Comparison of ENCODE assay signal across 20 cellular contexts in genomic region chr1:115624859-115625258, GRCh38. TPM values are rescaled to one million over a fixed set of nuclear protein-coding genes. Genes with fewer than 3 reads are reported as not detected.
A peak's percentile ranks its signal among the peaks of the same experiment; 100 is the strongest.
DNase-seq lines count a peak whose midpoint lies in the region; ATAC-seq, FAIRE-seq and TF ChIP-seq lines count a peak whose summit lies in the region.
"Had no signal": no experiment of that assay in that cellular context is flagged by ENCODE, and none has a peak within 500 bp of the region (broad histone marks: within the 10 kb centered on the region; RNA-seq: fewer than 3 reads in every experiment).

No MANE protein-coding gene starts in this region.

- no peaks in the 10 kb centered on the region for H3K4me1 ChIP-seq in K562 (replicated peaks in 1 of 2; ENCODE audit: control insufficient read depth in 2 of 2, insufficient read depth in 2 of 2, low read length in 2 of 2)
- H3K4me1 ChIP-seq in tibial artery, result no peaks in the 10 kb centered on the region
- H3K4me1 ChIP-seq: psoas muscle, vagina had no signal

- CTCF ChIA-PET in MCF 10A (lab: Yijun Ruan, JAX), result interaction anchor here (0.6 to 1.1 kb wide), 4 partner anchors 29 to 140 kb away, joined by 3 to 5 read pairs (median 4); no protein-coding TSS in a partner anchor
- CTCF ChIA-PET in K562 (lab: Yijun Ruan, JAX; ENCODE audit: low intra/inter-chr PET ratio), result no interaction called here

- H3K9me1 ChIP-seq in K562 (ENCODE audit: control insufficient read depth, insufficient read depth, low read length), result no peaks in the 10 kb centered on the region

- H4K20me1 ChIP-seq in K562 (replicated peaks; ENCODE audit: control insufficient read depth, insufficient read depth, low read length), result no peaks in the 10 kb centered on the region

- H3K9ac ChIP-seq in K562 (ENCODE audit: insufficient read depth in 1 of 2, low read depth in 2 of 2, low read length in 2 of 2), result no peak overlapping the region

- H3K9me3 Mint-ChIP-seq in MCF 10A (ENCODE audit: unreplicated experiment) (peaks cover 22% of the 10 kb centered on the region), neural crest cell (peaks cover 17% of the 10 kb centered on the region), CD14-positive monocyte (peaks cover 13 to 18% (median 14%) of the 10 kb centered on the region in 7 donors), type B pancreatic cell (peaks cover 16% of the 10 kb centered on the region)

- no peak overlapping the region for H2AFZ ChIP-seq in K562 (ENCODE audit: low read depth, low read length)

- H3K4me3 ChIP-seq in K562 (no peak overlapping the region), tibial artery (no peak overlapping the region)
- H3K4me3 ChIP-seq: psoas muscle, vagina had no signal

- H3K4me1 Mint-ChIP-seq in MCF 10A (ENCODE audit: insufficient read depth, unreplicated experiment) (no peaks in the 10 kb centered on the region), neural crest cell (no peaks in the 10 kb centered on the region), CD14-positive monocyte (no peaks in the 10 kb centered on the region), type B pancreatic cell (ENCODE audit: unreplicated experiment) (no peaks in the 10 kb centered on the region)
- H3K4me1 Mint-ChIP-seq: activated T-helper 17 cell treated with anti-CD3 and anti-CD28 coated beads, Interleukin-2, amount 50 U/mL, for 72 hours; brain had no signal

- TF ChIP-seq CTCF in MCF 10A (IDR thresholded peaks at IDR 0.05; ENCODE audit: unreplicated experiment) (no peak), K562 (IDR thresholded peaks at IDR 0.05 in 2 of 3, conservative IDR thresholded peaks at IDR 0.05 in 1 of 3; ENCODE audit: insufficient read depth in 2 of 3, low read depth in 1 of 3, low read length in 3 of 3) (peak in 2 of 3 experiments; percentile 5 to 15; a peak in 2 of 6 replicates), neural crest cell (conservative IDR thresholded peaks at IDR 0.05) (no peak), tibial artery (IDR thresholded peaks at IDR 0.05) (no peak), CD14-positive monocyte (IDR thresholded peaks at IDR 0.05) (no peak), type B pancreatic cell (conservative IDR thresholded peaks at IDR 0.05) (no peak)

- H3K4me3 Mint-ChIP-seq in MCF 10A (ENCODE audit: unreplicated experiment) (no peak overlapping the region), neural crest cell (no peak overlapping the region), CD14-positive monocyte (no peak overlapping the region), type B pancreatic cell (no peak overlapping the region)
- H3K4me3 Mint-ChIP-seq: activated T-helper 17 cell treated with anti-CD3 and anti-CD28 coated beads, Interleukin-2, amount 50 U/mL, for 72 hours; brain; CD8-positive, alpha-beta T cell had no signal

- H3K4me2 ChIP-seq in K562 (ENCODE audit: insufficient read depth, low read length), result no peak overlapping the region

- in situ Hi-C loops in T47D (cut with HindIII; ENCODE audit: low pct_unique_long_range_greater_than_20kb, low sequenced_read_pairs), result no loop called here
- in situ Hi-C loops in K562 (cut with MboI), result no loop called here

- ATAC-seq in K562, result no peak; the same call in none of the 3 replicates
- ATAC-seq: activated T-helper 17 cell treated with anti-CD3 and anti-CD28 coated beads, Interleukin-2, amount 50 U/mL, for 72 hours; CD8-positive, alpha-beta T cell; left lobe of liver; SK-N-SH treated with all-trans-retinoic acid at 6 μM for 48 hours had no signal

- POLR2A ChIA-PET in MCF 10A (lab: Yijun Ruan, JAX), result no interaction called here
- POLR2A ChIA-PET in K562 (lab: Yijun Ruan, JAX), result no interaction called here

- no peak for FAIRE-seq in K562 (lab: Jason Lieb, UNC)

- TF ChIP-seq POLR2A in K562 (conservative IDR thresholded peaks at IDR 0.05), result no peak

- TF ChIP-seq RAD21 in K562 (CRISPR knock-in tag; conservative IDR thresholded peaks at IDR 0.05 in 1 of 2, IDR thresholded peaks at IDR 0.05 in 1 of 2), result no peak

- WGBS in K562 (ENCODE audit: insufficient coverage, low coverage, missing lambda C conversion rate), result 40% methylated on average over 1 of the region's 1 CpG

- no peak overlapping the region for H3K27ac Mint-ChIP-seq in MCF 10A (ENCODE audit: low read depth, unreplicated experiment)
- H3K27ac Mint-ChIP-seq in neural crest cell (ENCODE audit: unreplicated experiment), result peak overlapping the region; percentile 67
- H3K27ac Mint-ChIP-seq in CD14-positive monocyte, result no peak overlapping the region
- H3K27ac Mint-ChIP-seq in type B pancreatic cell, result no peak overlapping the region
- H3K27ac Mint-ChIP-seq: activated T-helper 17 cell treated with anti-CD3 and anti-CD28 coated beads, Interleukin-2, amount 50 U/mL, for 72 hours; brain; CD8-positive, alpha-beta T cell had no signal

- H3K9me3 ChIP-seq in K562 (replicated peaks; ENCODE audit: control insufficient read depth, insufficient read depth, low read depth, low read length) (no peaks in the 10 kb centered on the region), tibial artery (peaks cover 0 to 15% (median 15%) of the 10 kb centered on the region in 3 donors)
- H3K9me3 ChIP-seq: psoas muscle had no signal

- peak; percentile 8 to 23 for DNase-seq in T47D (ENCODE audit: low read depth in 1 of 2, low spot score in 1 of 2)
- no peak for DNase-seq in MCF 10A (ENCODE audit: unreplicated experiment)
- peak; percentile 30 for DNase-seq in HT-29 (ENCODE audit: low spot score)
- no peak for DNase-seq in K562 (ENCODE audit: extremely low read depth in 1 of 4, low spot score in 3 of 4)
- no peak for DNase-seq in neural crest cell (ENCODE audit: low read depth, low spot score)
- no peak for DNase-seq in tibial artery
- no peak for DNase-seq in CD14-positive monocyte (ENCODE audit: low spot score)
- no peak for DNase-seq in type B pancreatic cell (ENCODE audit: extremely low spot score, unreplicated experiment)
- DNase-seq: activated CD4-positive, alpha-beta T cell treated with anti-CD3 and anti-CD28 coated beads for 1 hour; CD8-positive, alpha-beta T cell; erythroblast; KG1; NCI-H1105; psoas muscle; substantia nigra had no signal

- H3K79me2 ChIP-seq in K562 (ENCODE audit: control insufficient read depth, insufficient read depth, low read length), result no peaks in the 10 kb centered on the region

- BruUV-seq in MCF 10A (replicated peaks; lab: Mats Ljungman, UMichigan) (no TSS peak), K562 (replicated peaks; lab: Mats Ljungman, UMichigan) (no TSS peak)

- H3K36me3 Mint-ChIP-seq in MCF 10A (ENCODE audit: insufficient read depth, unreplicated experiment) (no peaks in the 10 kb centered on the region), neural crest cell (ENCODE audit: low read depth) (peaks cover 4% of the 10 kb centered on the region), CD14-positive monocyte (no peaks in the 10 kb centered on the region), type B pancreatic cell (no peaks in the 10 kb centered on the region)
- H3K36me3 Mint-ChIP-seq: brain; CD8-positive, alpha-beta T cell had no signal

- H3K27me3 Mint-ChIP-seq in MCF 10A (ENCODE audit: insufficient read depth, unreplicated experiment) (peaks cover 16% of the 10 kb centered on the region), neural crest cell (ENCODE audit: low read depth) (peaks cover 6% of the 10 kb centered on the region), CD14-positive monocyte (ENCODE audit: low read depth in 3 of 3) (peaks cover 0 to 7% (median 2%) of the 10 kb centered on the region in 3 donors), type B pancreatic cell (peaks cover 4% of the 10 kb centered on the region)

- H3K27me3 ChIP-seq in K562 (ENCODE audit: control insufficient read depth in 2 of 2, insufficient read depth in 2 of 2, low read length in 2 of 2) (peaks cover 0 to 9% of the 10 kb centered on the region in 2 experiments; a peak in 4 of 5 replicates), tibial artery (no peaks in the 10 kb centered on the region)
- H3K27me3 ChIP-seq: vagina had no signal

- H3K36me3 ChIP-seq in K562 (ENCODE audit: control insufficient read depth, insufficient read depth, low read length) (no peaks in the 10 kb centered on the region), tibial artery (no peaks in the 10 kb centered on the region)
- H3K36me3 ChIP-seq: vagina had no signal

- no peak overlapping the region for H3K27ac ChIP-seq in K562 (ENCODE audit: extremely low read depth, low read depth, low read length)
- no peak overlapping the region for H3K27ac ChIP-seq in tibial artery
- H3K27ac ChIP-seq: psoas muscle, vagina had no signal

- no peak for TF ChIP-seq EP300 in K562 (IDR thresholded peaks at IDR 0.05; ENCODE audit: low read length)

- intact Hi-C loops in MCF 10A (cut with micrococcal nuclease), result no loop called here
- intact Hi-C loops in K562 (cut with micrococcal nuclease), result no loop called here
- intact Hi-C loops in tibial artery (cut with DNase I; ENCODE audit: low total_unique reads), result no loop called here
- intact Hi-C loops in CD14-positive monocyte (cut with micrococcal nuclease), result no loop called here

RNA-seq across cellular contexts. Expression of gene VANGL1, which starts 16.9 kb away (rescaled TPM):
- total RNA-seq in MCF 10A (2022) (10.5 and 16.4 TPM in 2 replicates), K562 (2014; rRNA removed) (5.9 and 9.2 TPM in 2 replicates), K562 (2014; rRNA removed; fragmentation: Illumina TruSeq; extraction: Trizol) (9.3 and 10.4 TPM in 2 replicates), K562 (2015; rRNA removed; fragmentation: Illumina TruSeq; extraction: Trizol) (9.4 and 10.3 TPM in 2 replicates), K562 (2021) (12.7 and 12.9 TPM in 2 replicates), neural crest cell (5.4 and 6.6 TPM in 2 replicates), type B pancreatic cell (ENCODE audit: low replicate concordance) (15.3 and 25.6 TPM in 2 replicates)
- 26.6 and 27.6 TPM in 2 replicates for total RNA-seq in HT-29 (2014; rRNA removed; shearing (Covaris generic))
- 20.7 and 22.7 TPM in 2 replicates for total RNA-seq in K562 (2011; cell fraction: chromatin; rRNA removed; ENCODE audit: low replicate concordance)
- total RNA-seq in K562 (2011; cell fraction: nucleolus; rRNA removed), result 13.6 and 15.0 TPM in 2 replicates
- total RNA-seq in K562 (2011; cell fraction: nucleoplasm; rRNA removed), result 17.8 and 20.5 TPM in 2 replicates
- polyA plus RNA-seq in K562 (2011; rRNA removed) (8.6 and 9.6 TPM in 2 replicates), K562 (2014; fragmentation: Illumina TruSeq; extraction: Trizol) (11.1 and 12.8 TPM in 2 replicates), K562 (2014; fragmentation: Nextera tagmentation; extraction: Ambion mirVana) (1 to 10 TPM in 1 of 2 experiments, under 1 TPM in 1; 0.90 to 1.2 TPM), K562 (2014; rRNA removed) (6.0 and 10.2 TPM in 2 replicates), CD14-positive monocyte (1 to 10 TPM; 1.3 to 2.0 TPM)
- polyA plus RNA-seq in K562 (2011; cell fraction: cytosol; rRNA removed), result 10.2 and 10.6 TPM in 2 replicates
- 8.4 and 10.9 TPM in 2 replicates for polyA plus RNA-seq in K562 (2011; cell fraction: nucleus; rRNA removed)
- polyA plus RNA-seq in K562 (2012), result 8.2 and 9.1 TPM in 2 replicates
- 10.1 and 10.6 TPM in 2 replicates for polyA minus RNA-seq in K562 (2011; rRNA and poly(A)+ RNA removed)
- polyA minus RNA-seq in K562 (2011; cell fraction: cytosol; rRNA and poly(A)+ RNA removed), result 4.4 and 7.1 TPM in 2 replicates
- polyA minus RNA-seq in K562 (2011; cell fraction: nucleus; rRNA and poly(A)+ RNA removed), result 4.0 and 9.1 TPM in 2 replicates

Comparison
In these comparisons a context has a peak if more than half of its experiments do, and no peak if none do; other contexts are left out.
1. DNase-seq: peak in T47D (2 of 2) and HT-29 (single experiment); none in MCF 10A (single experiment), K562 (0 of 4), neural crest cell (single experiment), tibial artery (0 of 2), CD14-positive monocyte (single experiment) and type B pancreatic cell (single experiment).
2. CTCF ChIP-seq: peak in K562 (2 of 3); none in MCF 10A (single experiment), neural crest cell (single experiment), tibial artery (0 of 2), CD14-positive monocyte (single experiment) and type B pancreatic cell (single experiment).